17 cellular contexts compared by ENCODE assay signal in the genomic region with DNA sequence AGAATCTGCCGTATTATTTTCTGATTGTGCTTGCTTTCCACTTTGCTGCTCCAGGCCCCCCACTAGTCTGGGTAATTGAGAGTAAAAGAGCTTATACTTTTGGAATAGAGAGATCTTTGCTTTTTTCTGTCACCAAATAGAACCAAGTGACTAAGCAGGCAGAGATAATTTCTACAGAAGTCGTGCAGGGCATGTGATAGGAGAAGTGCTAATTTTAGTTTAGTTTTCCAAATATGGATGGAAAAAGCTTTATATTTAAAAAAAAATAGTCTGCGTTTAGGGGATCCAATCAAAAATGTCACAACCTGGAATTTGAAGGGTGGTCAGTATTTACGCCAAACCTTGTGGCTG.
"Had no signal": no experiment of that assay in that cellular context is flagged by ENCODE, and none has a peak within 500 bp of the region (broad histone marks: within the 10 kb centered on the region; RNA-seq: fewer than 3 reads in every experiment).

No MANE protein-coding gene starts in this region.

- ATAC-seq: left cardiac atrium; lower lobe of right lung; mucosa of descending colon; naive thymus-derived CD8-positive, alpha-beta T cell; sciatic nerve; stimulated activated naive CD8-positive, alpha-beta T cell treated with anti-CD3 and anti-CD28 coated beads, Interleukin-15, Interleukin-2, amounts not matched to agents 100 U/mL and 50 U/mL, for 24 hours had no signal

- H3K27ac ChIP-seq: lower lobe of right lung, suprapubic skin, upper lobe of left lung had no signal

- H3K36me3 Mint-ChIP-seq: activated naive CD8-positive, alpha-beta T cell treated with anti-CD3 and anti-CD28 coated beads for 36 hours; immature natural killer cell had no signal

- H3K27me3 ChIP-seq: suprapubic skin, upper lobe of left lung had no signal

- H3K36me3 ChIP-seq: heart right ventricle, lower lobe of right lung, upper lobe of left lung had no signal

- H3K4me1 Mint-ChIP-seq: activated naive CD8-positive, alpha-beta T cell treated with anti-CD3 and anti-CD28 coated beads for 36 hours; immature natural killer cell had no signal

- H3K27ac Mint-ChIP-seq: activated CD4-positive, alpha-beta memory T cell treated with anti-CD3 and anti-CD28 coated beads, Interleukin-2, amount 10 ng/mL, durations not matched to agents 7 days and 5 days; activated naive CD8-positive, alpha-beta T cell treated with anti-CD3 and anti-CD28 coated beads for 36 hours; activated T-cell treated with anti-CD3 and anti-CD28 coated beads, Interleukin-2, amount 50 U/mL, for 72 hours; immature natural killer cell; T-helper 1 cell treated with Interleukin-12 subunit alpha and Interleukin-12 subunit beta and Interleukin-4 antibody, amounts not matched to agents 30 μg/mL and 1 μg/mL, for 36 hours had no signal

- DNase-seq: activated CD4-positive, alpha-beta memory T cell treated with anti-CD3 and anti-CD28 coated beads, Interleukin-2, amount 10 ng/mL, durations not matched to agents 7 days and 5 days; activated CD8-positive, alpha-beta memory T cell treated with anti-CD3 and anti-CD28 coated beads, Interleukin-2, amount 50 U/mL, for 4 hours; activated gamma-delta T cell treated with Interleukin-2 at 50 U/mL for 16 hours; activated naive CD8-positive, alpha-beta T cell treated with anti-CD3 and anti-CD28 coated beads for 36 hours; activated T-cell treated with anti-CD3 and anti-CD28 coated beads, Interleukin-2, amount 50 U/mL, for 72 hours; effector CD4-positive, alpha-beta T cell; immature natural killer cell; left cardiac atrium; lower lobe of right lung; mucosa of descending colon; naive thymus-derived CD8-positive, alpha-beta T cell; stimulated activated naive CD8-positive, alpha-beta T cell treated with anti-CD3 and anti-CD28 coated beads, Interleukin-15, Interleukin-2, amounts not matched to agents 100 U/mL and 50 U/mL, for 24 hours; upper lobe of left lung had no signal

- H3K4me3 ChIP-seq: heart right ventricle, lower lobe of right lung, mucosa of descending colon, suprapubic skin, upper lobe of left lung had no signal

- H3K4me3 Mint-ChIP-seq: activated CD4-positive, alpha-beta memory T cell treated with anti-CD3 and anti-CD28 coated beads, Interleukin-2, amount 10 ng/mL, durations not matched to agents 7 days and 5 days; activated naive CD8-positive, alpha-beta T cell treated with anti-CD3 and anti-CD28 coated beads for 36 hours; activated T-cell treated with anti-CD3 and anti-CD28 coated beads, Interleukin-2, amount 50 U/mL, for 72 hours; immature natural killer cell; naive thymus-derived CD8-positive, alpha-beta T cell had no signal

- H3K9me3 ChIP-seq: mucosa of descending colon, suprapubic skin had no signal

- H3K4me1 ChIP-seq: suprapubic skin, upper lobe of left lung had no signal
